22 cellular contexts compared by ENCODE assay signal in the genomic region with DNA sequence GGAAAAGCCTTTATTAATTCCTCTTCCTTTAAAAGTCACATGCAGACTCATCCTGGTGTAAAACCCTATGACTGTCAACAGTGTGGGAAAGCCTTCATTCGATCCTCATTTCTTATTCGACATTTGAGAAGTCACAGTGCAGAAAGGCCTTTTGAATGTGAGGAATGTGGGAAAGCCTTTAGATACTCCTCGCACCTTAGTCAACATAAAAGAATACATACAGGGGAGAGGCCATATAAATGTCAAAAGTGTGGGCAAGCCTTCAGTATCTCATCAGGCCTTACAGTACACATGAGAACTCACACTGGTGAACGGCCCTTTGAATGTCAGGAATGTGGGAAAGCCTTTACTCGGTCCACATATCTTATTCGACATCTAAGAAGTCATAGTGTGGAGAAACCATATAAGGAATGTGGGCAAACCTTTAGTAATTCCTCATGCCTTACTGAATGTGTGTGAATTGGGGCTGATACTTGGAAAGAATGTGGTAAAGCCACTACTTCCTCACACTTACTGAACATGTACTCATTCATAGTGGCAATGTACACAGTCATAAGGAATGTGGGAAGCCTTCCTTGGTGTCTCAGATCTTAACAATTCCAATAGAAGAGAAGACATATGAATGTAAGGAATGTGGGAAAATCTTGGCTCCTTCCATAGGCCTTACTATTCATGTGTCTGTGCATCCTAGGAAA. TPM values are rescaled to one million over a fixed set of nuclear protein-coding genes. Genes with fewer than 3 reads are reported as not detected.
A peak's percentile ranks its signal among the peaks of the same experiment; 100 is the strongest.
DNase-seq lines count a peak whose midpoint lies in the region; ATAC-seq and TF ChIP-seq lines count a peak whose summit lies in the region.
"Had no signal": no experiment of that assay in that cellular context is flagged by ENCODE, and none has a peak within 500 bp of the region (broad histone marks: within the 10 kb centered on the region; RNA-seq: fewer than 3 reads in every experiment).

No MANE protein-coding gene starts in this region.

- H3K4me3 ChIP-seq in HUES64 (ENCODE audit: low read length) (peak overlapping the region; percentile 10; the same call in 1 of the 2 replicates), coronary artery (peak overlapping the region; percentile 30), rectal smooth muscle tissue (ENCODE audit: low read length) (peak overlapping the region; percentile 16)
- H3K4me3 ChIP-seq: tibial nerve had no signal

- no peak for ATAC-seq in GM19328 (IDR thresholded peaks at IDR 0.05; ENCODE audit: unreplicated experiment)
- no peak for ATAC-seq in HG03460 (IDR thresholded peaks at IDR 0.05; ENCODE audit: unreplicated experiment)
- ATAC-seq: sciatic nerve had no signal

- no peaks in the 10 kb centered on the region for H3K27me3 ChIP-seq in HUES64 (ENCODE audit: insufficient read depth, low read length)
- H3K27me3 ChIP-seq in rectal smooth muscle tissue (ENCODE audit: control insufficient read depth, insufficient read depth, low read length) = no peaks in the 10 kb centered on the region
- H3K27me3 ChIP-seq: tibial nerve had no signal

- H3K27ac ChIP-seq in HUES64 (ENCODE audit: low read depth, low read length) (no peak overlapping the region), coronary artery (no peak overlapping the region), rectal smooth muscle tissue (ENCODE audit: low read depth, low read length) (no peak overlapping the region)
- H3K27ac ChIP-seq: tibial nerve had no signal

- peak; percentile 3 for DNase-seq in Caki2 (ENCODE audit: low read depth)
- no peak for DNase-seq in coronary artery (ENCODE audit: low spot score)
- DNase-seq in stimulated activated CD4-positive, alpha-beta T cell treated with anti-CD3 and anti-CD28 coated beads, Interleukin-4, amount 100 ng/mL, for 24 hours = no peak
- DNase-seq: Calu3; central memory CD4-positive, alpha-beta T cell; effector memory CD4-positive, alpha-beta T cell; GF-D8; head of caudate nucleus; HFFc6; immature natural killer cell; NCI-H1105; NCI-H2107; NCI-H69; occipital lobe; Right ventricle myocardium superior; stimulated activated naive CD4-positive, alpha-beta T cell had no signal

- TF ChIP-seq CTCF in coronary artery (IDR thresholded peaks at IDR 0.05) = no peak

- in situ Hi-C loops in Caki2 (cut with HindIII; ENCODE audit: low pct_unique_long_range_greater_than_20kb, low sequenced_read_pairs) = no loop called here

- H3K36me3 ChIP-seq in HUES64 (ENCODE audit: insufficient read depth, low read length) (peaks cover 71% of the 10 kb centered on the region), rectal smooth muscle tissue (ENCODE audit: control insufficient read depth, insufficient read depth, low read length) (peaks cover 51% of the 10 kb centered on the region)

- peaks cover 95% of the 10 kb centered on the region for H3K9me3 ChIP-seq in HUES64 (ENCODE audit: insufficient read depth, low read depth, low read length)

- WGBS in HUES64 = 98% methylated on average over 6 of the region's 6 CpGs

- no peak overlapping the region for H3K9ac ChIP-seq in HUES64 (ENCODE audit: low read depth, low read length)
- no peak overlapping the region for H3K9ac ChIP-seq in rectal smooth muscle tissue (ENCODE audit: low read length)

- H3K4me1 ChIP-seq in HUES64 (ENCODE audit: insufficient read depth, low read length) (no peaks in the 10 kb centered on the region), rectal smooth muscle tissue (ENCODE audit: control insufficient read depth, insufficient read depth, low read length) (no peaks in the 10 kb centered on the region)
- H3K4me1 ChIP-seq: tibial nerve had no signal

RNA-seq across cellular contexts. Expression of a gene that starts 18.8 kb away (rescaled TPM):
- total RNA-seq in Caki2 (2014; rRNA removed; shearing (Covaris generic); ENCODE audit: low replicate concordance) = 3.9 and 4.6 TPM in 2 replicates
- 19.3 TPM for polyA plus RNA-seq in HUES64 (2013, experiment 1 of 2)
- 19.0 TPM for polyA plus RNA-seq in HUES64 (2013, experiment 2 of 2)

RNA-seq across cellular contexts. Expression of a gene that starts 20.1 kb away (rescaled TPM):
- 0.17 TPM in 1 of 2 replicates, not detected in the other for total RNA-seq in Caki2 (2014; rRNA removed; shearing (Covaris generic); ENCODE audit: low replicate concordance)
- polyA plus RNA-seq in HUES64 (2013, experiment 1 of 2) = 2.5 TPM
- 3.1 TPM for polyA plus RNA-seq in HUES64 (2013, experiment 2 of 2)

RNA-seq across cellular contexts. Expression of a gene that starts 33.1 kb away (rescaled TPM):
- 0.96 and 8.6 TPM in 2 replicates for total RNA-seq in Caki2 (2014; rRNA removed; shearing (Covaris generic); ENCODE audit: low replicate concordance)
- 1.9 TPM for polyA plus RNA-seq in HUES64 (2013, experiment 1 of 2)
- polyA plus RNA-seq in HUES64 (2013, experiment 2 of 2) = 3.0 TPM
